ENCODE assay signal across 12 cellular contexts in the genomic region with DNA sequence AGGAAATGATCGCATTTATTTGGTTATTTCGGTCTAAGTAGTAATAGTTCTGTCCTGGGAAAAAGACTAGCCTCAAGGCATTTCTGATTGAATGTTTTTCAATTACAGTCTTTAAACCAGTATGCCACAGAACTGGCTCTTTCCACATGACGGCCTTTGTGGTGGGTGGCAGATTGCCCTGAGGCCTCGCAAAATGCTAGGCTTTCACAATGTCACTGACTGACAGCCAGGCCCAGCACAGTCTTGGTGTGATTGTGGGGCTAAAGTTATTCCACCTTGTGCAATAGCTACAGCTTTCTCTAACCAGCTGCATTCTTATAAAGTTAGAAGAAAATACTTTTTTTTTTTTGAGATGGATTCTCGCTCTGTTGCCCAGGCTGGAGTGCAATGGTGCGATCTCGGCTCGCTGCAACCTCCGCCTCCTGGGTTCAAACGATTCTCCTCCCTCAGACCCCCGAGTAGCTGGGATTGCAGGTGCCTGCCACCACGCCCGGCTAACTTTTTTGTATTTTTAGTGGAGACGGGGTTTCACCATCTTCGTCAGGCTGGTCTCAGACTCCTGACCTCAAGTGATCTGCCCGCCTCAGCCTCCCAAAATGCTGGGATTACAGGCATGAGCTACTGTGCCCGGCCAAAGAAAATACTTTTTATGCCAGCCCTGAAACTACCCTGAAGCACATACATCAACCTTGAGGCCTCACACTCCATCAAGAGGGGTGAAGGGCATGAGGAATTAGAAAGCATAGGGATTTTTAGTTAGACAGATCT. TPM values are rescaled to one million over a fixed set of nuclear protein-coding genes. Genes with fewer than 3 reads are reported as not detected.
DNase-seq lines count a peak whose midpoint lies in the region; TF ChIP-seq lines count a peak whose summit lies in the region.
"Had no signal": no experiment of that assay in that cellular context is flagged by ENCODE, and none has a peak within 500 bp of the region (broad histone marks: within the 10 kb centered on the region; RNA-seq: fewer than 3 reads in every experiment).

No MANE protein-coding gene starts in this region.

- no peak for TF ChIP-seq POLR2A in tibial nerve (IDR thresholded peaks at IDR 0.05)

- H3K36me3 ChIP-seq in neuronal stem cell (replicated peaks in 1 of 2; ENCODE audit: control insufficient read depth in 2 of 2, insufficient read depth in 2 of 2, low read length in 2 of 2) (no peaks in the 10 kb centered on the region), tibial nerve (no peaks in the 10 kb centered on the region)

- no peak overlapping the region for H2BK120ac ChIP-seq in neuronal stem cell (ENCODE audit: low read depth, low read length)

- no peak overlapping the region for H2AK5ac ChIP-seq in neuronal stem cell (ENCODE audit: low read depth, low read length)

- H3K14ac ChIP-seq in neuronal stem cell (ENCODE audit: low read length): no peak overlapping the region

- no peak overlapping the region for H4K91ac ChIP-seq in neuronal stem cell (ENCODE audit: low read depth, low read length, poor library complexity)

- no peak overlapping the region for H3K4me3 ChIP-seq in fibroblast of pulmonary artery (replicated peaks; ENCODE audit: low read depth, low read length)
- H3K4me3 ChIP-seq in neuronal stem cell (ENCODE audit: low read length in 2 of 2): no peak overlapping the region
- H3K4me3 ChIP-seq in tibial nerve: no peak overlapping the region

- H3K27ac ChIP-seq in neuronal stem cell (replicated peaks; ENCODE audit: low read length) (no peak overlapping the region), tibial nerve (no peak overlapping the region)

- TF ChIP-seq CTCF in fibroblast of pulmonary artery (IDR thresholded peaks at IDR 0.05; ENCODE audit: low read length, missing control alignments): no peak
- no peak for TF ChIP-seq CTCF in tibial nerve (IDR thresholded peaks at IDR 0.05)

- H3K4me1 ChIP-seq in neuronal stem cell (ENCODE audit: control insufficient read depth in 2 of 2, insufficient read depth in 1 of 2, low read depth in 1 of 2, low read length in 2 of 2) (peaks cover 0 to 3% of the 10 kb centered on the region in 2 donors), tibial nerve (no peaks in the 10 kb centered on the region)

- H3K79me1 ChIP-seq in neuronal stem cell (ENCODE audit: low read depth, low read length): no peaks in the 10 kb centered on the region

- H3K9me3 ChIP-seq in neuronal stem cell (replicated peaks in 1 of 2; ENCODE audit: control insufficient read depth in 2 of 2, insufficient read depth in 1 of 2, low read depth in 1 of 2, low read length in 2 of 2) (no peaks in the 10 kb centered on the region), tibial nerve (no peaks in the 10 kb centered on the region)

- no peak overlapping the region for H2AFZ ChIP-seq in neuronal stem cell (ENCODE audit: low read length)

- DNase-seq in H4 (ENCODE audit: low spot score) (peak; percentile 76), SIG-M5 treated with dmso at 0.1 percent for 504 hours (lab: John Stamatoyannopoulos, UW; ENCODE audit: unreplicated experiment) (peak; percentile 85), fibroblast of pulmonary artery (ENCODE audit: low read depth) (peak; percentile 59), stromal cell of bone marrow (ENCODE audit: low read depth) (peak; percentile 90), neuronal stem cell (ENCODE audit: low spot score) (no peak), tibial nerve (ENCODE audit: low spot score in 2 of 2) (no peak)
- DNase-seq in effector CD4-positive, alpha-beta T cell: no peak
- DNase-seq: activated CD4-positive, alpha-beta T cell treated with anti-CD3 and anti-CD28 coated beads for 4 hours; COR-L47; NCI-H1092; NCI-H510A; right cardiac atrium had no signal

- no peak overlapping the region for H3K4me2 ChIP-seq in neuronal stem cell (ENCODE audit: insufficient read depth, low read length, poor library complexity, severe bottlenecking)

- no peak overlapping the region for H2BK12ac ChIP-seq in neuronal stem cell (ENCODE audit: low read length)

- H3K27me3 ChIP-seq in neuronal stem cell (ENCODE audit: control insufficient read depth in 3 of 3, insufficient read depth in 3 of 3, low read depth in 1 of 3, low read length in 3 of 3) (peaks cover 0 to 34% (median 0%) of the 10 kb centered on the region in 3 experiments), tibial nerve (peaks cover 0 to 5% of the 10 kb centered on the region in 2 donors)

- no peak overlapping the region for H3K4ac ChIP-seq in neuronal stem cell (ENCODE audit: low read length)

- H3K18ac ChIP-seq in neuronal stem cell (ENCODE audit: low read length): no peak overlapping the region

- no peak overlapping the region for H3K23ac ChIP-seq in neuronal stem cell (ENCODE audit: low read depth, low read length, poor library complexity)

- H2BK15ac ChIP-seq in neuronal stem cell (ENCODE audit: low read length): no peak overlapping the region

- no peak overlapping the region for H2BK5ac ChIP-seq in neuronal stem cell (ENCODE audit: low read length)

- TF ChIP-seq EP300 in tibial nerve (IDR thresholded peaks at IDR 0.05): no peak

- H4K8ac ChIP-seq in neuronal stem cell (ENCODE audit: low read depth, low read length): no peak overlapping the region

- WGBS in neuronal stem cell (ENCODE audit: extremely low coverage in 2 of 2, insufficient read length in 2 of 2, insufficient replicate concordance in 1 of 2), 2 donors: no CpG with 5 or more reads among the region's 17 CpGs
- 78 to 79% methylated on average over 17 of the region's 17 CpGs for WGBS in tibial nerve, 2 donors

- H3K9ac ChIP-seq in neuronal stem cell (ENCODE audit: low read depth, low read length, poor library complexity): no peak overlapping the region

RNA-seq across cellular contexts. Expression of gene ADIPOQ, which starts 2.5 kb away (rescaled TPM):
- total RNA-seq in H4 (2014; rRNA removed; shearing (Covaris generic)): not detected in 2 replicates
- polyA plus RNA-seq in neuronal stem cell (2013, experiment 1 of 2): not detected
- polyA plus RNA-seq in neuronal stem cell (2013, experiment 2 of 2): not detected
- total RNA-seq in tibial nerve: 100 to 1,000 TPM in 3 of 4 donors, 10 to 100 TPM in 1; 70.8 to 213 (median 172) TPM

RNA-seq across cellular contexts. Expression of gene RFC4, which starts 33.8 kb away (rescaled TPM):
- total RNA-seq in H4 (2014; rRNA removed; shearing (Covaris generic)): 131 and 150 TPM in 2 replicates
- polyA plus RNA-seq in neuronal stem cell (2013, experiment 1 of 2): 91.2 TPM
- polyA plus RNA-seq in neuronal stem cell (2013, experiment 2 of 2): 92.8 TPM
- 10 to 100 TPM in 3 of 4 donors, 1 to 10 TPM in 1; 5.4 to 14.2 (median 11.8) TPM for total RNA-seq in tibial nerve

RNA-seq across cellular contexts. Expression of gene EIF4A2, which starts 56.7 kb away (rescaled TPM):
- 416 and 440 TPM in 2 replicates for total RNA-seq in H4 (2014; rRNA removed; shearing (Covaris generic))
- polyA plus RNA-seq in neuronal stem cell (2013, experiment 1 of 2): 459 TPM
- 457 TPM for polyA plus RNA-seq in neuronal stem cell (2013, experiment 2 of 2)
- total RNA-seq in tibial nerve: 100 to 1,000 TPM; 285 to 465 (median 364) TPM

Comparison
In these comparisons a context has a peak if more than half of its experiments do, and no peak if none do; other contexts are left out.
1. DNase-seq: peak in H4 (single experiment), SIG-M5 treated with dmso at 0.1 percent for 504 hours (single experiment), fibroblast of pulmonary artery (single experiment) and stromal cell of bone marrow (single experiment); none in neuronal stem cell (single experiment), tibial nerve (0 of 2) and effector CD4-positive, alpha-beta T cell (single experiment).
2. RNA of gene ADIPOQ, which starts 2.5 kb away (total RNA-seq): 70.8 to 213 TPM in tibial nerve; not detected in H4; every median in the first group is over 10 times any median in the second.